ENCODE assay signal across 24 cellular contexts in the genomic region with DNA sequence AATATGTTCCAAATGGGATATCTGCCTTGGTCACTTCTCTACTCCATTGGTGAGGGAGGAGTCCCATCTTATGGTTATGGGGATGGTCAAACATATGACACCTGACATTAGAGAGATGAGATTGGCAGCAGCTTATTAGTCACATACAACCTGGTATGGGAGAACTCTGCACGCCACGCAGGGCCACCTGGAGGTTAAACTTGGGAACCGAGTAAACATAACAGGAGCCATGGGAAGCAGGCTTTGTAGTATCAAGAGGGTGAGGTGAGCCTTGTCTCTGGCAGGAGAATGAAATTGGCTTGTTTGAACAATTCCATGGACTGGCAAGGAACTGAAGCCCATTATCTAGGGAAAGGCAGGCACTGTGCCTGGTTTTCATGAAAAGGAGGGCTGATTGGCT.
"Had no signal": no experiment of that assay in that cellular context is flagged by ENCODE, and none has a peak within 500 bp of the region (broad histone marks: within the 10 kb centered on the region; RNA-seq: fewer than 3 reads in every experiment).

No MANE protein-coding gene starts in this region.

- H2AFZ ChIP-seq: hepatocyte had no signal

- H3K36me3 Mint-ChIP-seq: activated naive CD4-positive, alpha-beta T cell treated with anti-CD3 and anti-CD28 coated beads, Interleukin-2, amount 50 U/mL, for 72 hours; brain; immature natural killer cell; naive thymus-derived CD4-positive, alpha-beta T cell; stimulated activated effector memory CD8-positive, alpha-beta T cell treated with anti-CD3 and anti-CD28 coated beads, Interleukin-12 subunit alpha, Interleukin-12 subunit beta, amount 100 ng/mL, for 72 hours had no signal

- H3K4me1 ChIP-seq: left lung, right lobe of liver, tibial nerve had no signal

- H3K4me3 ChIP-seq: hepatocyte, left lung, lung, right lobe of liver, skin epidermis, tibial nerve had no signal

- H3K9me3 Mint-ChIP-seq: neural crest cell had no signal

- H3K4me2 ChIP-seq: hepatocyte had no signal

- H3K27me3 ChIP-seq: hepatocyte, left lung, right lobe of liver, tibial nerve had no signal

- H3K27ac ChIP-seq: hepatocyte, left lung, right lobe of liver, skin epidermis, tibial nerve had no signal

- H3K4me3 Mint-ChIP-seq: brain; immature natural killer cell; naive thymus-derived CD4-positive, alpha-beta T cell; neural crest cell; stimulated activated effector memory CD8-positive, alpha-beta T cell treated with anti-CD3 and anti-CD28 coated beads, Interleukin-12 subunit alpha, Interleukin-12 subunit beta, amount 100 ng/mL, for 72 hours; stimulated activated naive CD8-positive, alpha-beta T cell treated with anti-CD3 and anti-CD28 coated beads, Interleukin-15, amount 100 ng/mL, for 72 hours had no signal

- H3K27ac Mint-ChIP-seq: activated naive CD4-positive, alpha-beta T cell treated with anti-CD3 and anti-CD28 coated beads, Interleukin-2, amount 50 U/mL, for 72 hours; brain; immature natural killer cell; naive thymus-derived CD4-positive, alpha-beta T cell; stimulated activated effector memory CD8-positive, alpha-beta T cell treated with anti-CD3 and anti-CD28 coated beads, Interleukin-12 subunit alpha, Interleukin-12 subunit beta, amount 100 ng/mL, for 72 hours; stimulated activated naive CD8-positive, alpha-beta T cell treated with anti-CD3 and anti-CD28 coated beads, Interleukin-15, amount 100 ng/mL, for 72 hours had no signal

- ATAC-seq: activated naive CD4-positive, alpha-beta T cell treated with anti-CD3 and anti-CD28 coated beads, Interleukin-2, amount 50 U/mL, for 72 hours; esophagus mucosa; left lung; naive thymus-derived CD4-positive, alpha-beta T cell; right lobe of liver; stimulated activated effector memory CD8-positive, alpha-beta T cell treated with anti-CD3 and anti-CD28 coated beads, Interleukin-12 subunit alpha, Interleukin-12 subunit beta, amount 100 ng/mL, for 72 hours; stimulated activated naive CD8-positive, alpha-beta T cell treated with anti-CD3 and anti-CD28 coated beads, Interleukin-15, amount 100 ng/mL, for 72 hours had no signal

- H3K9me3 ChIP-seq: left lung, right lobe of liver, tibial nerve had no signal

- H3K36me3 ChIP-seq: left lung, right lobe of liver, tibial nerve had no signal

- DNase-seq: activated CD4-positive, alpha-beta T cell treated with anti-CD3 and anti-CD28 coated beads for 1 hour; activated gamma-delta T cell treated with Interleukin-2 at 50 U/mL for 16 hours; activated T-cell treated with anti-CD3 and anti-CD28 coated beads, Interleukin-2, amount 50 U/mL, for 1 hour; aorta; central memory CD4-positive, alpha-beta T cell; effector memory CD4-positive, alpha-beta T cell; foreskin melanocyte; immature natural killer cell; left lung; naive thymus-derived CD4-positive, alpha-beta T cell; occipital lobe; posterior cingulate gyrus; right lobe of liver; stimulated activated CD4-positive, alpha-beta T cell treated with anti-CD3 and anti-CD28 coated beads, Interleukin-1b, Interleukin-23, amount 100 ng/mL, for 48 hours; stimulated activated naive CD8-positive, alpha-beta T cell treated with anti-CD3 and anti-CD28 coated beads, Interleukin-15, amount 100 ng/mL, for 72 hours had no signal

- H3K27me3 Mint-ChIP-seq: stimulated activated naive CD8-positive, alpha-beta T cell treated with anti-CD3 and anti-CD28 coated beads, Interleukin-15, amount 100 ng/mL, for 72 hours had no signal

- H3K4me1 Mint-ChIP-seq: brain; immature natural killer cell; stimulated activated effector memory CD8-positive, alpha-beta T cell treated with anti-CD3 and anti-CD28 coated beads, Interleukin-12 subunit alpha, Interleukin-12 subunit beta, amount 100 ng/mL, for 72 hours; stimulated activated naive CD8-positive, alpha-beta T cell treated with anti-CD3 and anti-CD28 coated beads, Interleukin-15, amount 100 ng/mL, for 72 hours had no signal

- H3K79me2 ChIP-seq: hepatocyte had no signal
